ENCODE assay signal across 1 cellular context in the genomic region with DNA sequence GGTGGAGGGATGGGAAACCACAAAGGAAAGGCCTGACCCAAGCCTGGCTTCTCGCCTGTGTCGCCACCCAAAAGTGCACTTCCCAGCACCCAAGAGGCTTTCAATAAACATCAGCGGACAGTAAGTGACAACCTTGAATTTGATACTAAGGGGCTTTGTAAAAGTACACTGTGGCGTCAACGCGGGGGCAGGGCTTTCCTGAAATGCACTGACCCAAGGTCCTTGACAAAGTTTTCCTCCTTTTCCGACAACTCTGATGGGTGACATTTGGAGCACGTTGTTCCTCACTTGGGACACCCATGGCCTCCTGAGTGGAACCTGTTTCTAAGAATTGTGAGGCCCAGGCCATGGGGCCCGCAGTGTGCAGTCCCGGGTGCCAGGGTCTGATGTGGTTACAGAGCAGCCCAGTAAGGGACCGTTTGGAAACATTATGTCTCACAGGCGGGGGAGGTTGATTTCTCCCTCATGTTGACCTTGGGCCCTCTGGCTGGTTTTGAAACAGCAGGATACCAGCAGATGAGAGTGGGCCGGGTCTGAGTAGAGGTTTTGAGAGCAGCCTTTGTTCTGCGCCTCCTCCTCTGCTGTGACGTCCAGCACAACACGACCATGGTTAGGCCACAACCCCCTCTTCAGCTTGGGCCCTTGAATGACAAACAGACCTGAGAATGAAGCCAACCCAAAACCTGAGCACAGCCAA.
TF ChIP-seq lines count a peak whose summit lies in the region.

No MANE protein-coding gene starts in this region.

TF ChIP-seq in HepG2, 621 proteins besides CTCF, POLR2A, EP300 and RAD21 (continues in another document):
- TF ChIP-seq PHB2 (IDR thresholded peaks at IDR 0.05; ENCODE audit: partially characterized antibody) (no peak), MED1 (CRISPR knock-in tag; IDR thresholded peaks at IDR 0.05) (peak; percentile 77), ZNF468 (CRISPR knock-in tag; IDR thresholded peaks at IDR 0.05) (no peak), CHD2 (IDR thresholded peaks at IDR 0.05; ENCODE audit: low read depth, low read length) (no peak), ZNF615 (CRISPR knock-in tag; IDR thresholded peaks at IDR 0.05; ENCODE audit: borderline replicate concordance) (peak; percentile 63; the same call in 1 of the 2 replicates), ESRRA (CRISPR knock-in tag; IDR thresholded peaks at IDR 0.05; ENCODE audit: low read depth) (0 out of 2 replicates have a peak, but pooled peaks have one; percentile 53), CEBPB (IDR thresholded peaks at IDR 0.05; ENCODE audit: borderline replicate concordance, low read depth, low read length) (peak; percentile 69), ZNF878 (CRISPR knock-in tag; IDR thresholded peaks at IDR 0.05) (no peak), ZNF354B (CRISPR knock-in tag; IDR thresholded peaks at IDR 0.05) (no peak), RNF2 (conservative IDR thresholded peaks at IDR 0.05; ENCODE audit: low read depth) (no peak; the same call in 1 of the 2 replicates), ZNF224 (CRISPR knock-in tag; IDR thresholded peaks at IDR 0.05) (0 out of 2 replicates have a peak, but pooled peaks have one; percentile 5), ZNF614 (CRISPR knock-in tag; IDR thresholded peaks at IDR 0.05; ENCODE audit: borderline replicate concordance) (no peak), KLF12 (CRISPR knock-in tag; IDR thresholded peaks at IDR 0.05; ENCODE audit: borderline replicate concordance) (no peak), NPAS2 (CRISPR knock-in tag; IDR thresholded peaks at IDR 0.05; ENCODE audit: borderline replicate concordance) (no peak), ZNF124 (CRISPR knock-in tag; IDR thresholded peaks at IDR 0.05) (no peak), CHCHD3 (CRISPR knock-in tag; IDR thresholded peaks at IDR 0.05) (no peak), PHF5A (CRISPR knock-in tag; IDR thresholded peaks at IDR 0.05; ENCODE audit: low read depth, unreplicated experiment) (no peak), HNRNPL (IDR thresholded peaks at IDR 0.05; ENCODE audit: low read depth, low read length) (no peak), MYNN (CRISPR knock-in tag; IDR thresholded peaks at IDR 0.05; ENCODE audit: low read depth) (no peak), ZNF629 (CRISPR knock-in tag; conservative IDR thresholded peaks at IDR 0.05) (0 out of 2 replicates have a peak, but pooled peaks have one; percentile 24), ZNF264 (CRISPR knock-in tag; IDR thresholded peaks at IDR 0.05) (peak; percentile 83; the same call in 1 of the 2 replicates), TEAD2 (CRISPR knock-in tag; IDR thresholded peaks at IDR 0.05) (no peak), PTBP1 (IDR thresholded peaks at IDR 0.05; ENCODE audit: low read depth, low read length, poor library complexity, severe bottlenecking) (no peak), AKAP8 (CRISPR knock-in tag; IDR thresholded peaks at IDR 0.05) (no peak), ZBTB3 (CRISPR knock-in tag; IDR thresholded peaks at IDR 0.05; ENCODE audit: borderline replicate concordance, low read depth) (no peak), PRPF4 (IDR thresholded peaks at IDR 0.05; ENCODE audit: low read depth, low read length, poor library complexity, severe bottlenecking) (no peak), SMYD3 (CRISPR knock-in tag; IDR thresholded peaks at IDR 0.05) (no peak), SIX1 (CRISPR knock-in tag; IDR thresholded peaks at IDR 0.05; ENCODE audit: borderline replicate concordance) (peak; percentile 76; the same call in 1 of the 2 replicates), HNRNPH1 (optimal IDR thresholded peaks at IDR 0.05; ENCODE audit: low read depth, low read length) (no peak)
- TF ChIP-seq, protein P1, sequence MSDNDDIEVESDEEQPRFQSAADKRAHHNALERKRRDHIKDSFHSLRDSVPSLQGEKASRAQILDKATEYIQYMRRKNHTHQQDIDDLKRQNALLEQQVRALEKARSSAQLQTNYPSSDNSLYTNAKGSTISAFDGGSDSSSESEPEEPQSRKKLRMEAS (IDR thresholded peaks at IDR 0.05) = peak; percentile 56; the same call in 1 of the 2 replicates
- TF ChIP-seq, protein P2, sequence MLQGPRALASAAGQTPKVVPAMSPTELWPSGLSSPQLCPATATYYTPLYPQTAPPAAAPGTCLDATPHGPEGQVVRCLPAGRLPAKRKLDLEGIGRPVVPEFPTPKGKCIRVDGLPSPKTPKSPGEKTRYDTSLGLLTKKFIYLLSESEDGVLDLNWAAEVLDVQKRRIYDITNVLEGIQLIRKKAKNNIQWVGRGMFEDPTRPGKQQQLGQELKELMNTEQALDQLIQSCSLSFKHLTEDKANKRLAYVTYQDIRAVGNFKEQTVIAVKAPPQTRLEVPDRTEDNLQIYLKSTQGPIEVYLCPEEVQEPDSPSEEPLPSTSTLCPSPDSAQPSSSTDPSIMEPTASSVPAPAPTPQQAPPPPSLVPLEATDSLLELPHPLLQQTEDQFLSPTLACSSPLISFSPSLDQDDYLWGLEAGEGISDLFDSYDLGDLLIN (CRISPR knock-in tag; IDR thresholded peaks at IDR 0.05; ENCODE audit: borderline replicate concordance) = no peak
- TF ChIP-seq, protein P3, sequence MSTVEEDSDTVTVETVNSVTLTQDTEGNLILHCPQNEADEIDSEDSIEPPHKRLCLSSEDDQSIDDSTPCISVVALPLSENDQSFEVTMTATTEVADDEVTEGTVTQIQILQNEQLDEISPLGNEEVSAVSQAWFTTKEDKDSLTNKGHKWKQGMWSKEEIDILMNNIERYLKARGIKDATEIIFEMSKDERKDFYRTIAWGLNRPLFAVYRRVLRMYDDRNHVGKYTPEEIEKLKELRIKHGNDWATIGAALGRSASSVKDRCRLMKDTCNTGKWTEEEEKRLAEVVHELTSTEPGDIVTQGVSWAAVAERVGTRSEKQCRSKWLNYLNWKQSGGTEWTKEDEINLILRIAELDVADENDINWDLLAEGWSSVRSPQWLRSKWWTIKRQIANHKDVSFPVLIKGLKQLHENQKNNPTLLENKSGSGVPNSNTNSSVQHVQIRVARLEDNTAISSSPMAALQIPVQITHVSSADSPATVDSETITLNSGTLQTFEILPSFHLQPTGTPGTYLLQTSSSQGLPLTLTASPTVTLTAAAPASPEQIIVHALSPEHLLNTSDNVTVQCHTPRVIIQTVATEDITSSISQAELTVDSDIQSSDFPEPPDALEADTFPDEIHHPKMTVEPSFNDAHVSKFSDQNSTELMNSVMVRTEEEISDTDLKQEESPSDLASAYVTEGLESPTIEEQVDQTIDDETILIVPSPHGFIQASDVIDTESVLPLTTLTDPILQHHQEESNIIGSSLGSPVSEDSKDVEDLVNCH (CRISPR knock-in tag; IDR thresholded peaks at IDR 0.05) = no peak
- TF ChIP-seq, protein P4, sequence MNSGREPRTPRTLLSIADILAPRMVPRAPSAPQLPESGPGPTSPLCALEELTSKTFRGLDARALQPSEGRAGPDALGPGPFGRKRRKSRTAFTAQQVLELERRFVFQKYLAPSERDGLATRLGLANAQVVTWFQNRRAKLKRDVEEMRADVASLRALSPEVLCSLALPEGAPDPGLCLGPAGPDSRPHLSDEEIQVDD (CRISPR knock-in tag; IDR thresholded peaks at IDR 0.05; ENCODE audit: borderline replicate concordance) = no peak
- TF ChIP-seq, protein P5, sequence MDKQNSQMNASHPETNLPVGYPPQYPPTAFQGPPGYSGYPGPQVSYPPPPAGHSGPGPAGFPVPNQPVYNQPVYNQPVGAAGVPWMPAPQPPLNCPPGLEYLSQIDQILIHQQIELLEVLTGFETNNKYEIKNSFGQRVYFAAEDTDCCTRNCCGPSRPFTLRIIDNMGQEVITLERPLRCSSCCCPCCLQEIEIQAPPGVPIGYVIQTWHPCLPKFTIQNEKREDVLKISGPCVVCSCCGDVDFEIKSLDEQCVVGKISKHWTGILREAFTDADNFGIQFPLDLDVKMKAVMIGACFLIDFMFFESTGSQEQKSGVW (CRISPR knock-in tag; IDR thresholded peaks at IDR 0.05; ENCODE audit: borderline replicate concordance) = no peak
- TF ChIP-seq, protein P6, sequence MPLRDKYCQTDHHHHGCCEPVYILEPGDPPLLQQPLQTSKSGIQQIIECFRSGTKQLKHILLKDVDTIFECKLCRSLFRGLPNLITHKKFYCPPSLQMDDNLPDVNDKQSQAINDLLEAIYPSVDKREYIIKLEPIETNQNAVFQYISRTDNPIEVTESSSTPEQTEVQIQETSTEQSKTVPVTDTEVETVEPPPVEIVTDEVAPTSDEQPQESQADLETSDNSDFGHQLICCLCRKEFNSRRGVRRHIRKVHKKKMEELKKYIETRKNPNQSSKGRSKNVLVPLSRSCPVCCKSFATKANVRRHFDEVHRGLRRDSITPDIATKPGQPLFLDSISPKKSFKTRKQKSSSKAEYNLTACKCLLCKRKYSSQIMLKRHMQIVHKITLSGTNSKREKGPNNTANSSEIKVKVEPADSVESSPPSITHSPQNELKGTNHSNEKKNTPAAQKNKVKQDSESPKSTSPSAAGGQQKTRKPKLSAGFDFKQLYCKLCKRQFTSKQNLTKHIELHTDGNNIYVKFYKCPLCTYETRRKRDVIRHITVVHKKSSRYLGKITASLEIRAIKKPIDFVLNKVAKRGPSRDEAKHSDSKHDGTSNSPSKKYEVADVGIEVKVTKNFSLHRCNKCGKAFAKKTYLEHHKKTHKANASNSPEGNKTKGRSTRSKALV (CRISPR knock-in tag; IDR thresholded peaks at IDR 0.05) = 0 out of 2 replicates have a peak, but pooled peaks have one; percentile 30
- TF ChIP-seq, protein P7, sequence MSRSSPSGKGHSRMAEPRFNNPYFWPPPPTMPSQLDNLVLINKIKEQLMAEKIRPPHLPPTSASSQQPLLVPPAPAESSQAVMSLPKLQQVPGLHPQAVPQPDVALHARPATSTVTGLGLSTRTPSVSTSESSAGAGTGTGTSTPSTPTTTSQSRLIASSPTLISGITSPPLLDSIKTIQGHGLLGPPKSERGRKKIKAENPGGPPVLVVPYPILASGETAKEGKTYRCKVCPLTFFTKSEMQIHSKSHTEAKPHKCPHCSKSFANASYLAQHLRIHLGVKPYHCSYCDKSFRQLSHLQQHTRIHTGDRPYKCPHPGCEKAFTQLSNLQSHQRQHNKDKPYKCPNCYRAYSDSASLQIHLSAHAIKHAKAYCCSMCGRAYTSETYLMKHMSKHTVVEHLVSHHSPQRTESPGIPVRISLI (CRISPR knock-in tag; IDR thresholded peaks at IDR 0.05; ENCODE audit: borderline replicate concordance) = peak; percentile 45; the same call in 1 of the 2 replicates
- TF ChIP-seq, protein P8, sequence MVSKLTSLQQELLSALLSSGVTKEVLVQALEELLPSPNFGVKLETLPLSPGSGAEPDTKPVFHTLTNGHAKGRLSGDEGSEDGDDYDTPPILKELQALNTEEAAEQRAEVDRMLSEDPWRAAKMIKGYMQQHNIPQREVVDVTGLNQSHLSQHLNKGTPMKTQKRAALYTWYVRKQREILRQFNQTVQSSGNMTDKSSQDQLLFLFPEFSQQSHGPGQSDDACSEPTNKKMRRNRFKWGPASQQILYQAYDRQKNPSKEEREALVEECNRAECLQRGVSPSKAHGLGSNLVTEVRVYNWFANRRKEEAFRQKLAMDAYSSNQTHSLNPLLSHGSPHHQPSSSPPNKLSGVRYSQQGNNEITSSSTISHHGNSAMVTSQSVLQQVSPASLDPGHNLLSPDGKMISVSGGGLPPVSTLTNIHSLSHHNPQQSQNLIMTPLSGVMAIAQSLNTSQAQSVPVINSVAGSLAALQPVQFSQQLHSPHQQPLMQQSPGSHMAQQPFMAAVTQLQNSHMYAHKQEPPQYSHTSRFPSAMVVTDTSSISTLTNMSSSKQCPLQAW (CRISPR knock-in tag; IDR thresholded peaks at IDR 0.05) = no peak; the same call in 1 of the 2 replicates
- TF ChIP-seq, protein P9, sequence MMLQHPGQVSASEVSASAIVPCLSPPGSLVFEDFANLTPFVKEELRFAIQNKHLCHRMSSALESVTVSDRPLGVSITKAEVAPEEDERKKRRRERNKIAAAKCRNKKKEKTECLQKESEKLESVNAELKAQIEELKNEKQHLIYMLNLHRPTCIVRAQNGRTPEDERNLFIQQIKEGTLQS (CRISPR knock-in tag; IDR thresholded peaks at IDR 0.05) = peak; percentile 29; the same call in 1 of the 2 replicates
- TF ChIP-seq, protein P10, sequence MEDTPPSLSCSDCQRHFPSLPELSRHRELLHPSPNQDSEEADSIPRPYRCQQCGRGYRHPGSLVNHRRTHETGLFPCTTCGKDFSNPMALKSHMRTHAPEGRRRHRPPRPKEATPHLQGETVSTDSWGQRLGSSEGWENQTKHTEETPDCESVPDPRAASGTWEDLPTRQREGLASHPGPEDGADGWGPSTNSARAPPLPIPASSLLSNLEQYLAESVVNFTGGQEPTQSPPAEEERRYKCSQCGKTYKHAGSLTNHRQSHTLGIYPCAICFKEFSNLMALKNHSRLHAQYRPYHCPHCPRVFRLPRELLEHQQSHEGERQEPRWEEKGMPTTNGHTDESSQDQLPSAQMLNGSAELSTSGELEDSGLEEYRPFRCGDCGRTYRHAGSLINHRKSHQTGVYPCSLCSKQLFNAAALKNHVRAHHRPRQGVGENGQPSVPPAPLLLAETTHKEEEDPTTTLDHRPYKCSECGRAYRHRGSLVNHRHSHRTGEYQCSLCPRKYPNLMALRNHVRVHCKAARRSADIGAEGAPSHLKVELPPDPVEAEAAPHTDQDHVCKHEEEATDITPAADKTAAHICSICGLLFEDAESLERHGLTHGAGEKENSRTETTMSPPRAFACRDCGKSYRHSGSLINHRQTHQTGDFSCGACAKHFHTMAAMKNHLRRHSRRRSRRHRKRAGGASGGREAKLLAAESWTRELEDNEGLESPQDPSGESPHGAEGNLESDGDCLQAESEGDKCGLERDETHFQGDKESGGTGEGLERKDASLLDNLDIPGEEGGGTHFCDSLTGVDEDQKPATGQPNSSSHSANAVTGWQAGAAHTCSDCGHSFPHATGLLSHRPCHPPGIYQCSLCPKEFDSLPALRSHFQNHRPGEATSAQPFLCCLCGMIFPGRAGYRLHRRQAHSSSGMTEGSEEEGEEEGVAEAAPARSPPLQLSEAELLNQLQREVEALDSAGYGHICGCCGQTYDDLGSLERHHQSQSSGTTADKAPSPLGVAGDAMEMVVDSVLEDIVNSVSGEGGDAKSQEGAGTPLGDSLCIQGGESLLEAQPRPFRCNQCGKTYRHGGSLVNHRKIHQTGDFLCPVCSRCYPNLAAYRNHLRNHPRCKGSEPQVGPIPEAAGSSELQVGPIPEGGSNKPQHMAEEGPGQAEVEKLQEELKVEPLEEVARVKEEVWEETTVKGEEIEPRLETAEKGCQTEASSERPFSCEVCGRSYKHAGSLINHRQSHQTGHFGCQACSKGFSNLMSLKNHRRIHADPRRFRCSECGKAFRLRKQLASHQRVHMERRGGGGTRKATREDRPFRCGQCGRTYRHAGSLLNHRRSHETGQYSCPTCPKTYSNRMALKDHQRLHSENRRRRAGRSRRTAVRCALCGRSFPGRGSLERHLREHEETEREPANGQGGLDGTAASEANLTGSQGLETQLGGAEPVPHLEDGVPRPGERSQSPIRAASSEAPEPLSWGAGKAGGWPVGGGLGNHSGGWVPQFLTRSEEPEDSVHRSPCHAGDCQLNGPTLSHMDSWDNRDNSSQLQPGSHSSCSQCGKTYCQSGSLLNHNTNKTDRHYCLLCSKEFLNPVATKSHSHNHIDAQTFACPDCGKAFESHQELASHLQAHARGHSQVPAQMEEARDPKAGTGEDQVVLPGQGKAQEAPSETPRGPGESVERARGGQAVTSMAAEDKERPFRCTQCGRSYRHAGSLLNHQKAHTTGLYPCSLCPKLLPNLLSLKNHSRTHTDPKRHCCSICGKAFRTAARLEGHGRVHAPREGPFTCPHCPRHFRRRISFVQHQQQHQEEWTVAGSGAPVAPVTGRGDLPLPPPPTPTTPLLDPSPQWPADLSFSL (CRISPR knock-in tag; IDR thresholded peaks at IDR 0.05) = peak; percentile 37; the same call in 1 of the 2 replicates
- TF ChIP-seq, protein P11, sequence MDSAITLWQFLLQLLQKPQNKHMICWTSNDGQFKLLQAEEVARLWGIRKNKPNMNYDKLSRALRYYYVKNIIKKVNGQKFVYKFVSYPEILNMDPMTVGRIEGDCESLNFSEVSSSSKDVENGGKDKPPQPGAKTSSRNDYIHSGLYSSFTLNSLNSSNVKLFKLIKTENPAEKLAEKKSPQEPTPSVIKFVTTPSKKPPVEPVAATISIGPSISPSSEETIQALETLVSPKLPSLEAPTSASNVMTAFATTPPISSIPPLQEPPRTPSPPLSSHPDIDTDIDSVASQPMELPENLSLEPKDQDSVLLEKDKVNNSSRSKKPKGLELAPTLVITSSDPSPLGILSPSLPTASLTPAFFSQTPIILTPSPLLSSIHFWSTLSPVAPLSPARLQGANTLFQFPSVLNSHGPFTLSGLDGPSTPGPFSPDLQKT (CRISPR knock-in tag; IDR thresholded peaks at IDR 0.05; ENCODE audit: borderline replicate concordance) = no peak
